ENCODE assay signal across 26 cellular contexts in genomic region chr19:3328743-3329142, GRCh38. TPM values are rescaled to one million over a fixed set of nuclear protein-coding genes. Genes with fewer than 3 reads are reported as not detected.
DNase-seq lines count a peak whose midpoint lies in the region; ATAC-seq, FAIRE-seq and TF ChIP-seq lines count a peak whose summit lies in the region.
"Had no signal": no experiment of that assay in that cellular context is flagged by ENCODE, and none has a peak within 500 bp of the region (broad histone marks: within the 10 kb centered on the region; RNA-seq: fewer than 3 reads in every experiment).

No MANE protein-coding gene starts in this region.

- in situ Hi-C loops in HepG2 (cut with HindIII; ENCODE audit: extremely low pct_ligation_motif_present, low pct_unique_long_range_greater_than_20kb) (no loop called here), Panc1 (cut with HindIII; ENCODE audit: low pct_unique_long_range_greater_than_20kb, low sequenced_read_pairs) (no loop called here), K562 (cut with MboI) (loop anchor here (5.0 to 10.0 kb wide), 2 partner anchors 144 to 376 kb away; partner anchors contain the start of genes PIP5K1C and TJP3)

- H3K9me3 ChIP-seq in HepG2 (ENCODE audit: low read length) (no peaks in the 10 kb centered on the region), right lobe of liver (no peaks in the 10 kb centered on the region), Panc1 (ENCODE audit: control insufficient read depth, insufficient read depth, low read depth, low read length) (no peaks in the 10 kb centered on the region), K562 (replicated peaks; ENCODE audit: control insufficient read depth, insufficient read depth, low read depth, low read length) (no peaks in the 10 kb centered on the region)
- H3K9me3 ChIP-seq: BE2C had no signal

- intact Hi-C loops in HepG2 (cut with micrococcal nuclease; ENCODE audit: unreplicated experiment) = loop anchor here (5.0 kb wide), 1 partner anchor 144 kb away; no protein-coding TSS in a partner anchor
- intact Hi-C loops in right lobe of liver (cut with DNase I) = loop anchor here in 1 of 2 donors (10.0 kb wide), 1 partner anchor 106 kb away; no protein-coding TSS in a partner anchor
- intact Hi-C loops in Panc1 (cut with micrococcal nuclease; ENCODE audit: unreplicated experiment) = no loop called here
- intact Hi-C loops in K562 (cut with micrococcal nuclease) = loop anchor here (10.0 kb wide), 1 partner anchor 376 kb away; the partner anchor contains the start of genes PIP5K1C and TJP3

- H3K4me3 ChIP-seq in HepG2 (replicated peaks in 1 of 3; ENCODE audit: insufficient read depth in 1 of 3, low read depth in 2 of 3, low read length in 3 of 3) = no peak overlapping the region
- no peak overlapping the region for H3K4me3 ChIP-seq in right lobe of liver
- no peak overlapping the region for H3K4me3 ChIP-seq in Panc1 (ENCODE audit: low read depth in 2 of 2, low read length in 2 of 2)
- H3K4me3 ChIP-seq in K562 = no peak overlapping the region
- H3K4me3 ChIP-seq: BLaER1 had no signal

- H3K27ac ChIP-seq in HepG2 (ENCODE audit: extremely low read length, insufficient read depth, low read length) (no peak overlapping the region), right lobe of liver (no peak overlapping the region), Panc1 (ENCODE audit: low read length) (peak overlapping the region; percentile 55; the same call in 1 of the 2 replicates), K562 (ENCODE audit: extremely low read depth, low read depth, low read length) (no peak overlapping the region)
- H3K27ac ChIP-seq: BLaER1 had no signal

- no peaks in the 10 kb centered on the region for H3K36me3 ChIP-seq in HepG2 (replicated peaks in 1 of 2; ENCODE audit: control insufficient read depth in 1 of 2, insufficient read depth in 2 of 2, low read length in 2 of 2)
- no peaks in the 10 kb centered on the region for H3K36me3 ChIP-seq in right lobe of liver
- H3K36me3 ChIP-seq in Panc1 (ENCODE audit: control insufficient read depth, insufficient read depth, low read length) = no peaks in the 10 kb centered on the region
- H3K36me3 ChIP-seq in K562 (ENCODE audit: control insufficient read depth, insufficient read depth, low read length) = no peaks in the 10 kb centered on the region
- H3K36me3 ChIP-seq: BE2C, BLaER1 had no signal

- TF ChIP-seq CTCF in HepG2 (CRISPR knock-in tag; IDR thresholded peaks at IDR 0.05) = no peak
- no peak for TF ChIP-seq CTCF in right lobe of liver (IDR thresholded peaks at IDR 0.05)
- no peak for TF ChIP-seq CTCF in Panc1 (IDR thresholded peaks at IDR 0.05)
- no peak for TF ChIP-seq CTCF in K562 (IDR thresholded peaks at IDR 0.05 in 2 of 3, conservative IDR thresholded peaks at IDR 0.05 in 1 of 3; ENCODE audit: insufficient read depth in 2 of 3, low read depth in 1 of 3, low read length in 3 of 3)

- H3K79me2 ChIP-seq in HepG2 (ENCODE audit: insufficient read depth, low read length) (no peaks in the 10 kb centered on the region), K562 (ENCODE audit: control insufficient read depth, insufficient read depth, low read length) (no peaks in the 10 kb centered on the region)

- H3K9me1 ChIP-seq in K562 (ENCODE audit: control insufficient read depth, insufficient read depth, low read length) = no peaks in the 10 kb centered on the region

- FAIRE-seq in HepG2 (lab: Jason Lieb, UNC) (no peak), K562 (lab: Jason Lieb, UNC) (no peak)
- FAIRE-seq: A204.1, GM12891, GM19239 had no signal

- TF ChIP-seq RAD21 in HepG2 (CRISPR knock-in tag; IDR thresholded peaks at IDR 0.05) = no peak
- TF ChIP-seq RAD21 in K562 (CRISPR knock-in tag; conservative IDR thresholded peaks at IDR 0.05 in 1 of 2, IDR thresholded peaks at IDR 0.05 in 1 of 2) = no peak

- no peak for DNase-seq in HepG2 (ENCODE audit: low spot score)
- DNase-seq in right lobe of liver = no peak
- DNase-seq in Panc1 (ENCODE audit: low read depth, low spot score) = no peak
- no peak for DNase-seq in K562 (ENCODE audit: extremely low read depth in 1 of 4, low spot score in 3 of 4)
- no peak for DNase-seq in stimulated activated CD4-positive, alpha-beta T cell treated with anti-CD3 and anti-CD28 coated beads, Interleukin-1b, Interleukin-23, amount 100 ng/mL, for 48 hours
- DNase-seq in cortex of kidney (lab: John Stamatoyannopoulos, UW) = no peak
- DNase-seq in activated naive CD4-positive, alpha-beta T cell treated with anti-CD3 and anti-CD28 coated beads, Interleukin-2, amount 50 U/mL, for 16 hours = no peak
- DNase-seq: 8988T; ACHN; BE2C; C1 segment of cervical spinal cord; CD4-positive, alpha-beta memory T cell; CD4-positive, CD25-positive, alpha-beta regulatory T cell; CD8-positive, alpha-beta memory T cell; COR-L47; DMS 273 treated with DMSO at 0.1 percent for 48 hours; DMS153; DMS53; DMS79; DND-41; EL; GDM1 had no signal

- H2AFZ ChIP-seq in HepG2 (ENCODE audit: low read length) = no peak overlapping the region
- H2AFZ ChIP-seq in K562 (ENCODE audit: low read depth, low read length) = no peak overlapping the region

- no peak overlapping the region for H3K9ac ChIP-seq in HepG2 (ENCODE audit: insufficient read depth, low read depth, low read length)
- no peak overlapping the region for H3K9ac ChIP-seq in K562 (ENCODE audit: insufficient read depth in 1 of 2, low read depth in 2 of 2, low read length in 2 of 2)
- H3K9ac ChIP-seq: BLaER1 had no signal

- TF ChIP-seq EP300 in HepG2 (IDR thresholded peaks at IDR 0.05; ENCODE audit: low read depth in 2 of 2, low read length in 2 of 2) (no peak), HepG2 (CRISPR knock-in tag; IDR thresholded peaks at IDR 0.05; ENCODE audit: borderline replicate concordance) (no peak), K562 (IDR thresholded peaks at IDR 0.05; ENCODE audit: low read length) (no peak)

- 79% methylated on average over 3 of the region's 3 CpGs for WGBS in HepG2 (ENCODE audit: low lambda C conversion rate)
- 97% methylated on average over 3 of the region's 3 CpGs for WGBS in right lobe of liver (ENCODE audit: insufficient coverage, low coverage, low lambda C conversion rate, missing lambda C conversion rate)
- WGBS in K562 (ENCODE audit: insufficient coverage, low coverage, missing lambda C conversion rate) = 33% methylated on average over 3 of the region's 3 CpGs

- H3K4me1 ChIP-seq in HepG2 (ENCODE audit: insufficient read depth, low read length) (no peaks in the 10 kb centered on the region), right lobe of liver (no peaks in the 10 kb centered on the region), Panc1 (ENCODE audit: control insufficient read depth, insufficient read depth, low read length) (no peaks in the 10 kb centered on the region), K562 (replicated peaks in 1 of 2; ENCODE audit: control insufficient read depth in 2 of 2, insufficient read depth in 2 of 2, low read length in 2 of 2) (no peaks in the 10 kb centered on the region; a peak in 1 of 5 replicates)
- H3K4me1 ChIP-seq: BE2C, BLaER1 had no signal

- H3K27me3 ChIP-seq in HepG2 (ENCODE audit: control insufficient read depth in 1 of 2, insufficient read depth in 2 of 2, low read length in 2 of 2) (peaks cover 0 to 10% of the 10 kb centered on the region in 2 experiments; a peak in 4 of 5 replicates), right lobe of liver (no peaks in the 10 kb centered on the region), Panc1 (ENCODE audit: control insufficient read depth, insufficient read depth, low read length) (no peaks in the 10 kb centered on the region), K562 (ENCODE audit: control insufficient read depth in 2 of 2, insufficient read depth in 2 of 2, low read length in 2 of 2) (peaks cover 5 to 17% of the 10 kb centered on the region in 2 experiments; a peak in 4 of 5 replicates)
- H3K27me3 ChIP-seq: BLaER1 had no signal

- H3K4me2 ChIP-seq in HepG2 (ENCODE audit: low read depth, low read length) = no peak overlapping the region
- H3K4me2 ChIP-seq in K562 (ENCODE audit: insufficient read depth, low read length) = no peak overlapping the region
- H3K4me2 ChIP-seq: BLaER1 had no signal

- H4K20me1 ChIP-seq in HepG2 (ENCODE audit: insufficient read depth, low read length) = no peaks in the 10 kb centered on the region
- no peaks in the 10 kb centered on the region for H4K20me1 ChIP-seq in K562 (replicated peaks; ENCODE audit: control insufficient read depth, insufficient read depth, low read length)
- H4K20me1 ChIP-seq: BLaER1 had no signal

- ATAC-seq in HepG2 (no peak), right lobe of liver (no peak), Panc1 (no peak), K562 (no peak)

- CTCF ChIA-PET in HepG2 (lab: Yijun Ruan, JAX; ENCODE audit: low intra/inter-chr PET ratio, low total read pairs) = interaction anchor here (1.3 to 5.7 kb wide), 2 partner anchors 101 to 143 kb away, joined by 6 to 48 read pairs; no protein-coding TSS in a partner anchor
- CTCF ChIA-PET in Panc1 (lab: Charles Lee) = interaction anchor here (0.6 kb wide), 1 partner anchor 167 kb away, joined by 3 read pairs; no protein-coding TSS in a partner anchor
- CTCF ChIA-PET in K562 (lab: Yijun Ruan, JAX; ENCODE audit: low intra/inter-chr PET ratio) = interaction anchor here (0.6 to 2.8 kb wide), 3 partner anchors 101 to 325 kb away, joined by 3 to 37 read pairs (median 34); no protein-coding TSS in a partner anchor

- TF ChIP-seq POLR2A in HepG2 (IDR thresholded peaks at IDR 0.05; ENCODE audit: insufficient read depth in 1 of 2, low read depth in 2 of 2, low read length in 2 of 2) (no peak), right lobe of liver (IDR thresholded peaks at IDR 0.05) (no peak), K562 (conservative IDR thresholded peaks at IDR 0.05) (no peak)

- BruUV-seq in HepG2 (replicated peaks; lab: Mats Ljungman, UMichigan) = no TSS peak
- no TSS peak for BruUV-seq in Panc1 (replicated peaks; lab: Mats Ljungman, UMichigan)
- BruUV-seq in K562 (replicated peaks; lab: Mats Ljungman, UMichigan) = no TSS peak

- POLR2A ChIA-PET in HepG2 (lab: Yijun Ruan, JAX) = no interaction called here
- POLR2A ChIA-PET in Panc1 (lab: Charles Lee) = no interaction called here
- POLR2A ChIA-PET in K562 (lab: Yijun Ruan, JAX) = no interaction called here

RNA-seq across cellular contexts. Expression of gene NFIC, which starts 37.6 kb away (rescaled TPM):
- total RNA-seq in HepG2 (2016; rRNA removed; fragmentation: Illumina TruSeq; extraction: Trizol) (2.5 and 2.9 TPM in 2 replicates), right lobe of liver (100 to 1,000 TPM in 4 of 6 experiments, 10 to 100 TPM in 2; 94.6 to 168 (median 120) TPM), Panc1 (2021; ENCODE audit: unreplicated experiment) (120 TPM), K562 (2014; rRNA removed) (14.1 and 15.7 TPM in 2 replicates), K562 (2014; rRNA removed; fragmentation: Illumina TruSeq; extraction: Trizol) (3.0 and 3.7 TPM in 2 replicates), K562 (2015; rRNA removed; fragmentation: Illumina TruSeq; extraction: Trizol) (6.9 and 8.4 TPM in 2 replicates), K562 (2021) (57.3 and 62.1 TPM in 2 replicates)
- 2.9 and 3.0 TPM in 2 replicates for total RNA-seq in HepG2 (2016; cell fraction: cytosol; rRNA removed; fragmentation: Illumina TruSeq; extraction: Trizol; ENCODE audit: low read depth)
- 3.0 and 3.2 TPM in 2 replicates for total RNA-seq in HepG2 (2016; cell fraction: insoluble cytoplasmic fraction; rRNA removed; fragmentation: Illumina TruSeq; extraction: Trizol)
- total RNA-seq in HepG2 (2016; cell fraction: membrane; rRNA removed; fragmentation: Illumina TruSeq; extraction: Trizol) = 2.5 and 2.9 TPM in 2 replicates
- 3.8 and 5.6 TPM in 2 replicates for total RNA-seq in HepG2 (2016; cell fraction: nucleus; rRNA removed; fragmentation: Illumina TruSeq; extraction: Trizol)
- polyA plus RNA-seq in HepG2 (2011; rRNA removed) (1.3 and 1.6 TPM in 2 replicates), K562 (2011; rRNA removed) (2.0 and 2.9 TPM in 2 replicates), K562 (2014; fragmentation: Illumina TruSeq; extraction: Trizol) (17.2 and 26.2 TPM in 2 replicates), K562 (2014; fragmentation: Nextera tagmentation; extraction: Ambion mirVana) (under 1 TPM; 0.71 to 0.99 TPM), K562 (2014; rRNA removed) (14.1 and 15.9 TPM in 2 replicates)
- 0.71 and 0.79 TPM in 2 replicates for polyA plus RNA-seq in HepG2 (2011; cell fraction: cytosol; rRNA removed)
- polyA plus RNA-seq in HepG2 (2011; cell fraction: nucleus; rRNA removed) = 5.1 and 8.1 TPM in 2 replicates
- 5.9 and 8.4 TPM in 2 replicates for polyA plus RNA-seq in HepG2 (2012)
- 1.1 and 1.4 TPM in 2 replicates for polyA plus RNA-seq in HepG2 (2016; cell fraction: cytosol; fragmentation: Illumina TruSeq; extraction: Trizol; ENCODE audit: low read depth)
- 8.2 and 9.6 TPM in 2 replicates for polyA plus RNA-seq in HepG2 (2016; cell fraction: insoluble cytoplasmic fraction; fragmentation: Illumina TruSeq; extraction: Trizol; ENCODE audit: low read depth)
- 4.6 and 4.8 TPM in 2 replicates for polyA plus RNA-seq in HepG2 (2016; cell fraction: membrane; fragmentation: Illumina TruSeq; extraction: Trizol; ENCODE audit: low read depth)
- polyA plus RNA-seq in HepG2 (2016; cell fraction: nucleus; fragmentation: Illumina TruSeq; extraction: Trizol; ENCODE audit: insufficient read depth, low read depth) = 7.4 and 9.8 TPM in 2 replicates
- polyA minus RNA-seq in HepG2 (2011; rRNA and poly(A)+ RNA removed; ENCODE audit: low replicate concordance) = 5.3 and 16.7 TPM in 2 replicates
- 5.2 and 5.4 TPM in 2 replicates for polyA minus RNA-seq in HepG2 (2011; cell fraction: cytosol; rRNA and poly(A)+ RNA removed)
- polyA minus RNA-seq in HepG2 (2011; cell fraction: nucleus; rRNA and poly(A)+ RNA removed) = 5.1 and 5.3 TPM in 2 replicates
- polyA plus RNA-seq in Panc1 (2012; ENCODE audit: insufficient read length) = 56.0 TPM
- total RNA-seq in K562 (2011; cell fraction: chromatin; rRNA removed; ENCODE audit: low replicate concordance) = 66.4 and 156 TPM in 2 replicates
- 56.2 and 56.5 TPM in 2 replicates for total RNA-seq in K562 (2011; cell fraction: nucleolus; rRNA removed)
- total RNA-seq in K562 (2011; cell fraction: nucleoplasm; rRNA removed) = 46.9 and 54.0 TPM in 2 replicates
- polyA plus RNA-seq in K562 (2011; cell fraction: cytosol; rRNA removed) = 1.8 and 2.6 TPM in 2 replicates
- polyA plus RNA-seq in K562 (2011; cell fraction: nucleus; rRNA removed) = 13.2 and 19.2 TPM in 2 replicates
- polyA plus RNA-seq in K562 (2012) = 20.3 and 20.4 TPM in 2 replicates
- 4.0 and 4.7 TPM in 2 replicates for polyA minus RNA-seq in K562 (2011; rRNA and poly(A)+ RNA removed)
- polyA minus RNA-seq in K562 (2011; cell fraction: cytosol; rRNA and poly(A)+ RNA removed) = 14.5 and 19.9 TPM in 2 replicates
- 16.6 and 19.5 TPM in 2 replicates for polyA minus RNA-seq in K562 (2011; cell fraction: nucleus; rRNA and poly(A)+ RNA removed)

Comparison
In these comparisons a context has a peak if more than half of its experiments do, and no peak if none do; other contexts are left out.
1. Of the 241 proteins assayed by ChIP-seq in both HepG2 and K562: peak only in HepG2: none; only in K562: none; in both: ZBTB40; in neither: 240.